Comparison of ENCODE assay signal across 9 cellular contexts in genomic region chr22:30252411-30253204, GRCh38. TPM values are rescaled to one million over a fixed set of nuclear protein-coding genes. Genes with fewer than 3 reads are reported as not detected.
DNase-seq lines count a peak whose midpoint lies in the region; ATAC-seq, FAIRE-seq and TF ChIP-seq lines count a peak whose summit lies in the region.
"Had no signal": no experiment of that assay in that cellular context is flagged by ENCODE, and none has a peak within 500 bp of the region (broad histone marks: within the 10 kb centered on the region; RNA-seq: fewer than 3 reads in every experiment).

No MANE protein-coding gene starts in this region.

- CTCF ChIA-PET in A549 (lab: Yijun Ruan, JAX), result interaction anchor here (0.9 to 1.0 kb wide), 2 partner anchors 42 to 144 kb away, joined by 3 to 4 read pairs; no protein-coding TSS in a partner anchor
- CTCF ChIA-PET in CD4-positive, alpha-beta T cell (lab: Charles Lee), result no interaction called here

- H3K27ac Mint-ChIP-seq in activated T-helper 1 cell treated with anti-CD3 and anti-CD28 coated beads, Interleukin-12 subunit alpha, Interleukin-12 subunit beta, Interleukin-2, Interleukin-4 antibody, amounts not matched to agents 30 ng/mL and 10 ng/mL and 1 ng/mL, durations not matched to agents 14 hours and 24 hours and 36 hours, result peak overlapping the region; percentile 59
- no peak overlapping the region for H3K27ac Mint-ChIP-seq in CD4-positive, alpha-beta T cell
- H3K27ac Mint-ChIP-seq in naive thymus-derived CD8-positive, alpha-beta T cell, result peak overlapping the region in 1 of 10 donors; percentile 34

- no peak overlapping the region for H3K4me3 Mint-ChIP-seq in activated T-helper 1 cell treated with anti-CD3 and anti-CD28 coated beads, Interleukin-12 subunit alpha, Interleukin-12 subunit beta, Interleukin-2, Interleukin-4 antibody, amounts not matched to agents 30 ng/mL and 10 ng/mL and 1 ng/mL, durations not matched to agents 14 hours and 24 hours and 36 hours
- no peak overlapping the region for H3K4me3 Mint-ChIP-seq in CD4-positive, alpha-beta T cell
- no peak overlapping the region for H3K4me3 Mint-ChIP-seq in naive thymus-derived CD8-positive, alpha-beta T cell

- POLR2A ChIA-PET in A549 (lab: Yijun Ruan, JAX), result interaction anchor here (0.6 to 1.4 kb wide), 4 partner anchors 14 to 56 kb away, joined by 3 to 6 read pairs (median 4); no protein-coding TSS in a partner anchor
- POLR2A ChIA-PET in CD4-positive, alpha-beta T cell (lab: Charles Lee), result no interaction called here
- POLR2A ChIA-PET in naive thymus-derived CD8-positive, alpha-beta T cell (lab: Charles Lee), result no interaction called here

- H3K27me3 Mint-ChIP-seq in activated T-helper 1 cell treated with anti-CD3 and anti-CD28 coated beads, Interleukin-12 subunit alpha, Interleukin-12 subunit beta, Interleukin-2, Interleukin-4 antibody, amounts not matched to agents 30 ng/mL and 10 ng/mL and 1 ng/mL, durations not matched to agents 14 hours and 24 hours and 36 hours (ENCODE audit: insufficient read depth), result no peaks in the 10 kb centered on the region
- peaks cover 16% of the 10 kb centered on the region for H3K27me3 Mint-ChIP-seq in CD4-positive, alpha-beta T cell
- peaks cover 0 to 15% (median 11%) of the 10 kb centered on the region in 5 donors for H3K27me3 Mint-ChIP-seq in naive thymus-derived CD8-positive, alpha-beta T cell

- DNase-seq in A549 (ENCODE audit: low read depth in 1 of 2, low spot score in 1 of 2) (peak in 1 of 2 experiments; percentile 73), HT1080 (ENCODE audit: low read depth) (peak; percentile 33), mucosa of descending colon (peak; percentile 73 to 85 (median 85)), MG63 (no peak)
- DNase-seq in activated T-helper 1 cell treated with anti-CD3 and anti-CD28 coated beads, Interleukin-12 subunit alpha, Interleukin-12 subunit beta, Interleukin-2, Interleukin-4 antibody, amounts not matched to agents 30 ng/mL and 10 ng/mL and 1 ng/mL, durations not matched to agents 14 hours and 24 hours and 36 hours (ENCODE audit: low spot score), result no peak
- no peak for DNase-seq in CD4-positive, alpha-beta T cell
- DNase-seq in naive thymus-derived CD8-positive, alpha-beta T cell, result no peak

- FAIRE-seq in A549 (lab: Jason Lieb, UNC), result no peak

- 5% methylated on average over 10 of the region's 22 CpGs for WGBS in A549 (ENCODE audit: missing lambda C conversion rate)

- H3K4me1 Mint-ChIP-seq in activated T-helper 1 cell treated with anti-CD3 and anti-CD28 coated beads, Interleukin-12 subunit alpha, Interleukin-12 subunit beta, Interleukin-2, Interleukin-4 antibody, amounts not matched to agents 30 ng/mL and 10 ng/mL and 1 ng/mL, durations not matched to agents 14 hours and 24 hours and 36 hours (ENCODE audit: low read depth), result peaks cover 49% of the 10 kb centered on the region
- peaks cover 10% of the 10 kb centered on the region for H3K4me1 Mint-ChIP-seq in CD4-positive, alpha-beta T cell (ENCODE audit: low read depth)
- peaks cover 13 to 23% (median 18%) of the 10 kb centered on the region in 4 donors for H3K4me1 Mint-ChIP-seq in naive thymus-derived CD8-positive, alpha-beta T cell

- no peaks in the 10 kb centered on the region for H3K36me3 Mint-ChIP-seq in activated T-helper 1 cell treated with anti-CD3 and anti-CD28 coated beads, Interleukin-12 subunit alpha, Interleukin-12 subunit beta, Interleukin-2, Interleukin-4 antibody, amounts not matched to agents 30 ng/mL and 10 ng/mL and 1 ng/mL, durations not matched to agents 14 hours and 24 hours and 36 hours (ENCODE audit: low read depth)
- no peaks in the 10 kb centered on the region for H3K36me3 Mint-ChIP-seq in CD4-positive, alpha-beta T cell (ENCODE audit: low read depth)
- no peaks in the 10 kb centered on the region for H3K36me3 Mint-ChIP-seq in naive thymus-derived CD8-positive, alpha-beta T cell

- H3K4me1 ChIP-seq in A549, result peaks cover 77% of the 10 kb centered on the region
- peaks cover 43% of the 10 kb centered on the region for H3K4me1 ChIP-seq in mucosa of descending colon (ENCODE audit: low read depth)

- no peaks in the 10 kb centered on the region for H3K36me3 ChIP-seq in mucosa of descending colon (ENCODE audit: low read depth)
- no peaks in the 10 kb centered on the region for H3K36me3 ChIP-seq in MG63

- peak overlapping the region; percentile 99 to 100 for H3K27ac ChIP-seq in A549
- H3K27ac ChIP-seq in CD4-positive, alpha-beta T cell (ENCODE audit: low read depth, low read length), result no peak overlapping the region

- TF ChIP-seq CTCF in A549 (IDR thresholded peaks at IDR 0.05) (no peak), mucosa of descending colon (IDR thresholded peaks at IDR 0.05) (no peak)
- TF ChIP-seq CTCF in CD4-positive, alpha-beta T cell (IDR thresholded peaks at IDR 0.05), result no peak

- H3K9me3 Mint-ChIP-seq in activated T-helper 1 cell treated with anti-CD3 and anti-CD28 coated beads, Interleukin-12 subunit alpha, Interleukin-12 subunit beta, Interleukin-2, Interleukin-4 antibody, amounts not matched to agents 30 ng/mL and 10 ng/mL and 1 ng/mL, durations not matched to agents 14 hours and 24 hours and 36 hours, result no peaks in the 10 kb centered on the region
- no peaks in the 10 kb centered on the region for H3K9me3 Mint-ChIP-seq in CD4-positive, alpha-beta T cell
- no peaks in the 10 kb centered on the region for H3K9me3 Mint-ChIP-seq in naive thymus-derived CD8-positive, alpha-beta T cell

- intact Hi-C loops in activated T-helper 1 cell treated with anti-CD3 and anti-CD28 coated beads, Interleukin-12 subunit alpha, Interleukin-12 subunit beta, Interleukin-2, Interleukin-4 antibody, amounts not matched to agents 30 ng/mL and 10 ng/mL and 1 ng/mL, durations not matched to agents 14 hours and 24 hours and 36 hours (cut with micrococcal nuclease), result no loop called here
- intact Hi-C loops in mucosa of descending colon (cut with DNase I, micrococcal nuclease), result no loop called here
- intact Hi-C loops in CD4-positive, alpha-beta T cell (cut with DNase I, micrococcal nuclease), result no loop called here

- ATAC-seq in A549, result peak in 1 of 2 experiments; percentile 4; a peak in 3 of 6 replicates
- peak; percentile 57 for ATAC-seq in mucosa of descending colon
- ATAC-seq in HG02678 (IDR thresholded peaks at IDR 0.05; ENCODE audit: unreplicated experiment), result no peak
- ATAC-seq in CD4-positive, alpha-beta T cell (ENCODE audit: poor library complexity), result no peak
- ATAC-seq in naive thymus-derived CD8-positive, alpha-beta T cell, result no peak

- TF ChIP-seq EP300 in A549 (IDR thresholded peaks at IDR 0.05), result peak in 1 of 2 experiments; percentile 23; a peak in 1 of 5 replicates

- TF ChIP-seq POLR2A in A549 (IDR thresholded peaks at IDR 0.05; ENCODE audit: low read length), result no peak

- no peak for TF ChIP-seq RAD21 in A549 (conservative IDR thresholded peaks at IDR 0.05 in 1 of 2, IDR thresholded peaks at IDR 0.05 in 1 of 2)

- H3K4me2 ChIP-seq in A549, result peak overlapping the region; percentile 99

- H3K4me3 ChIP-seq in A549, result peak overlapping the region; percentile 28
- no peak overlapping the region for H3K4me3 ChIP-seq in mucosa of descending colon
- H3K4me3 ChIP-seq in MG63, result no peak overlapping the region

- H3K9me3 ChIP-seq in A549, result no peaks in the 10 kb centered on the region
- no peaks in the 10 kb centered on the region for H3K9me3 ChIP-seq in mucosa of descending colon
- no peaks in the 10 kb centered on the region for H3K9me3 ChIP-seq in CD4-positive, alpha-beta T cell (ENCODE audit: control insufficient read depth, low read length)
- H3K9me3 ChIP-seq in MG63, result no peaks in the 10 kb centered on the region

- H3K27me3 ChIP-seq in CD4-positive, alpha-beta T cell (ENCODE audit: control insufficient read depth, insufficient read depth, low read length), result no peaks in the 10 kb centered on the region
- H3K27me3 ChIP-seq in MG63, result no peaks in the 10 kb centered on the region

RNA-seq across cellular contexts. Expression of gene LIF, which starts 6.0 kb away (rescaled TPM):
- polyA plus RNA-seq in A549 (2011; rRNA removed) (54.5 and 64.7 TPM in 2 replicates), A549 (2017; fragmentation: RNase III; extraction: RNeasy Plus Mini Kit Qiagen cat#74134 plus additional on column Dnase treatment) (40.7 to 49.3 TPM (median 44.3 TPM) in 3 replicates)
- polyA plus RNA-seq in A549 (2012; cell fraction: cytosol; rRNA removed), result 53.0 and 70.6 TPM in 2 replicates
- 279 and 384 TPM in 2 replicates for polyA plus RNA-seq in A549 (2012; cell fraction: nucleus; rRNA removed)
- polyA minus RNA-seq in A549 (2011; rRNA and poly(A)+ RNA removed), result 62.7 and 126 TPM in 2 replicates
- 7.7 and 8.8 TPM in 2 replicates for total RNA-seq in HT1080 (2014; rRNA removed; shearing (Covaris generic))
- polyA plus RNA-seq in HT1080 (2015; cell fraction: cytosol; rRNA removed), result 22.5 and 23.6 TPM in 2 replicates
- 90.4 and 101 TPM in 2 replicates for polyA plus RNA-seq in HT1080 (2015; cell fraction: nucleus; rRNA removed)
- 450 and 455 TPM in 2 replicates for total RNA-seq in activated T-helper 1 cell treated with anti-CD3 and anti-CD28 coated beads, Interleukin-12 subunit alpha, Interleukin-12 subunit beta, Interleukin-2, Interleukin-4 antibody, amounts not matched to agents 30 ng/mL and 10 ng/mL and 1 ng/mL, durations not matched to agents 14 hours and 24 hours and 36 hours
- 10 to 100 TPM in 1 of 3 donors, 1 to 10 TPM in 2; 9.1 to 10.0 (median 9.9) TPM for total RNA-seq in mucosa of descending colon
- total RNA-seq in CD4-positive, alpha-beta T cell, result under 1 TPM; 0.17 to 0.30 TPM
- not detected for total RNA-seq in naive thymus-derived CD8-positive, alpha-beta T cell
- not detected for polyA plus RNA-seq in naive thymus-derived CD8-positive, alpha-beta T cell
- 11.1 and 13.0 TPM in 2 replicates for total RNA-seq in MG63 (2014; rRNA removed; shearing (Covaris generic); ENCODE audit: low replicate concordance)

RNA-seq across cellular contexts. Expression of gene OSM, which starts 14.0 kb away (rescaled TPM):
- polyA plus RNA-seq in A549 (2011; rRNA removed), result not detected in 2 replicates
- polyA plus RNA-seq in A549 (2012; cell fraction: cytosol; rRNA removed), result 0.03 and 0.09 TPM in 2 replicates
- 0.47 and 0.49 TPM in 2 replicates for polyA plus RNA-seq in A549 (2012; cell fraction: nucleus; rRNA removed)
- not detected in 3 replicates for polyA plus RNA-seq in A549 (2017; fragmentation: RNase III; extraction: RNeasy Plus Mini Kit Qiagen cat#74134 plus additional on column Dnase treatment)
- not detected in 2 replicates for polyA minus RNA-seq in A549 (2011; rRNA and poly(A)+ RNA removed)
- total RNA-seq in HT1080 (2014; rRNA removed; shearing (Covaris generic)), result not detected in 2 replicates
- not detected in 2 replicates for polyA plus RNA-seq in HT1080 (2015; cell fraction: cytosol; rRNA removed)
- polyA plus RNA-seq in HT1080 (2015; cell fraction: nucleus; rRNA removed), result not detected in 2 replicates
- total RNA-seq in activated T-helper 1 cell treated with anti-CD3 and anti-CD28 coated beads, Interleukin-12 subunit alpha, Interleukin-12 subunit beta, Interleukin-2, Interleukin-4 antibody, amounts not matched to agents 30 ng/mL and 10 ng/mL and 1 ng/mL, durations not matched to agents 14 hours and 24 hours and 36 hours, result 76.7 and 78.3 TPM in 2 replicates
- 1 to 10 TPM in 1 of 3 donors, under 1 TPM in 1, not detected in 1; 0.41 to 1.0 TPM for total RNA-seq in mucosa of descending colon
- 10 to 100 TPM; 13.9 to 16.7 TPM for total RNA-seq in CD4-positive, alpha-beta T cell
- total RNA-seq in naive thymus-derived CD8-positive, alpha-beta T cell, result 1 to 10 TPM in 1 of 2 experiments, under 1 TPM in 1; 0.81 to 1.1 TPM
- polyA plus RNA-seq in naive thymus-derived CD8-positive, alpha-beta T cell, result 10 to 100 TPM in 1 of 3 donors, 1 to 10 TPM in 2; 4.4 to 11.6 (median 4.4) TPM
- not detected in 2 replicates for total RNA-seq in MG63 (2014; rRNA removed; shearing (Covaris generic); ENCODE audit: low replicate concordance)
- polyA plus RNA-seq: neural cell had no signal

RNA-seq across cellular contexts. Expression of gene CASTOR1, which starts 36.7 kb away (rescaled TPM):
- polyA plus RNA-seq in A549 (2011; rRNA removed) (11.3 and 12.2 TPM in 2 replicates), A549 (2017; fragmentation: RNase III; extraction: RNeasy Plus Mini Kit Qiagen cat#74134 plus additional on column Dnase treatment) (4.7 to 6.6 TPM (median 5.5 TPM) in 3 replicates)
- 15.9 and 17.8 TPM in 2 replicates for polyA plus RNA-seq in A549 (2012; cell fraction: cytosol; rRNA removed)
- polyA plus RNA-seq in A549 (2012; cell fraction: nucleus; rRNA removed), result 32.2 and 52.9 TPM in 2 replicates
- 6.0 and 9.2 TPM in 2 replicates for polyA minus RNA-seq in A549 (2011; rRNA and poly(A)+ RNA removed)
- 1.5 and 6.1 TPM in 2 replicates for total RNA-seq in HT1080 (2014; rRNA removed; shearing (Covaris generic))
- 11.2 and 11.4 TPM in 2 replicates for polyA plus RNA-seq in HT1080 (2015; cell fraction: cytosol; rRNA removed)
- 14.2 and 17.3 TPM in 2 replicates for polyA plus RNA-seq in HT1080 (2015; cell fraction: nucleus; rRNA removed)
- 5.6 and 8.8 TPM in 2 replicates for total RNA-seq in activated T-helper 1 cell treated with anti-CD3 and anti-CD28 coated beads, Interleukin-12 subunit alpha, Interleukin-12 subunit beta, Interleukin-2, Interleukin-4 antibody, amounts not matched to agents 30 ng/mL and 10 ng/mL and 1 ng/mL, durations not matched to agents 14 hours and 24 hours and 36 hours
- 1 to 10 TPM; 6.1 to 8.4 (median 7.6) TPM for total RNA-seq in mucosa of descending colon
- total RNA-seq in CD4-positive, alpha-beta T cell, result 1 to 10 TPM; 7.9 to 8.8 TPM
- total RNA-seq in naive thymus-derived CD8-positive, alpha-beta T cell, result 10 to 100 TPM; 18.0 to 20.4 TPM
- polyA plus RNA-seq in naive thymus-derived CD8-positive, alpha-beta T cell, result 10 to 100 TPM; 16.9 to 33.5 (median 20.8) TPM
- total RNA-seq in MG63 (2014; rRNA removed; shearing (Covaris generic); ENCODE audit: low replicate concordance), result 2.3 and 4.1 TPM in 2 replicates

Comparison
In these comparisons a context has a peak if more than half of its experiments do, and no peak if none do; other contexts are left out.
1. DNase-seq: peak in HT1080 (single experiment) and mucosa of descending colon (3 of 3); none in activated T-helper 1 cell treated with anti-CD3 and anti-CD28 coated beads, Interleukin-12 subunit alpha, Interleukin-12 subunit beta, Interleukin-2, Interleukin-4 antibody, amounts not matched to agents 30 ng/mL and 10 ng/mL and 1 ng/mL, durations not matched to agents 14 hours and 24 hours and 36 hours (single experiment), CD4-positive, alpha-beta T cell (0 of 10), naive thymus-derived CD8-positive, alpha-beta T cell (0 of 10) and MG63 (single experiment).
2. RNA of gene LIF, which starts 6.0 kb away (total RNA-seq): 450 to 455 TPM in activated T-helper 1 cell treated with anti-CD3 and anti-CD28 coated beads, Interleukin-12 subunit alpha, Interleukin-12 subunit beta, Interleukin-2, Interleukin-4 antibody, amounts not matched to agents 30 ng/mL and 10 ng/mL and 1 ng/mL, durations not matched to agents 14 hours and 24 hours and 36 hours; 11.1 to 13.0 TPM in MG63, 9.1 to 10.0 TPM in mucosa of descending colon, 7.7 to 8.8 TPM in HT1080, 0.17 to 0.30 TPM in CD4-positive, alpha-beta T cell and not detected in naive thymus-derived CD8-positive, alpha-beta T cell; every median in the first group is over 10 times any median in the second.
3. RNA of gene OSM, which starts 14.0 kb away (total RNA-seq): 76.7 to 78.3 TPM in activated T-helper 1 cell treated with anti-CD3 and anti-CD28 coated beads, Interleukin-12 subunit alpha, Interleukin-12 subunit beta, Interleukin-2, Interleukin-4 antibody, amounts not matched to agents 30 ng/mL and 10 ng/mL and 1 ng/mL, durations not matched to agents 14 hours and 24 hours and 36 hours and 13.9 to 16.7 TPM in CD4-positive, alpha-beta T cell; 0.81 to 1.1 TPM in naive thymus-derived CD8-positive, alpha-beta T cell, 0.41 to 1.0 TPM in mucosa of descending colon, not detected in HT1080 and not detected in MG63; every median in the first group is over 4 times any median in the second.